22 cellular contexts compared by ENCODE assay signal in genomic region chr2:778680-779350, GRCh38.
DNase-seq lines count a peak whose midpoint lies in the region; ATAC-seq, FAIRE-seq and TF ChIP-seq lines count a peak whose summit lies in the region.
"Had no signal": no experiment of that assay in that cellular context is flagged by ENCODE, and none has a peak within 500 bp of the region (broad histone marks: within the 10 kb centered on the region; RNA-seq: fewer than 3 reads in every experiment).

No MANE protein-coding gene starts in this region.

- H3K9me3 Mint-ChIP-seq in glutamatergic neuron (ENCODE audit: unreplicated experiment) = peaks cover 3% of the 10 kb centered on the region
- peaks cover 7% of the 10 kb centered on the region for H3K9me3 Mint-ChIP-seq in nephron progenitor cell
- H3K9me3 Mint-ChIP-seq in type B pancreatic cell = no peaks in the 10 kb centered on the region
- H3K9me3 Mint-ChIP-seq: CD4-positive, alpha-beta memory T cell had no signal

- no peak for TF ChIP-seq POLR2A in K562 (conservative IDR thresholded peaks at IDR 0.05)

- peak overlapping the region; percentile 31 for H3K4me3 Mint-ChIP-seq in glutamatergic neuron (ENCODE audit: unreplicated experiment)
- no peak overlapping the region for H3K4me3 Mint-ChIP-seq in nephron progenitor cell
- peak overlapping the region; percentile 53 for H3K4me3 Mint-ChIP-seq in type B pancreatic cell
- H3K4me3 Mint-ChIP-seq: CD14-positive monocyte; CD4-positive, alpha-beta memory T cell; HFFc6 had no signal

- no peak overlapping the region for H3K4me2 ChIP-seq in K562 (ENCODE audit: insufficient read depth, low read length)
- H3K4me2 ChIP-seq: BLaER1, KMS-11 had no signal

- POLR2A ChIA-PET in K562 (lab: Yijun Ruan, JAX) = no interaction called here

- H3K27me3 ChIP-seq in K562 (ENCODE audit: control insufficient read depth in 2 of 2, insufficient read depth in 2 of 2, low read length in 2 of 2) (peaks cover 24 to 61% of the 10 kb centered on the region in 2 experiments), dorsolateral prefrontal cortex (peaks cover 0 to 7% (median 0%) of the 10 kb centered on the region in 45 donors)
- H3K27me3 ChIP-seq: BLaER1 had no signal

- H3K79me2 ChIP-seq in K562 (ENCODE audit: control insufficient read depth, insufficient read depth, low read length) = no peaks in the 10 kb centered on the region

- FAIRE-seq in K562 (lab: Jason Lieb, UNC) = no peak
- FAIRE-seq: A204.1, GM19239, H54 had no signal

- no TSS peak for BruUV-seq in K562 (replicated peaks; lab: Mats Ljungman, UMichigan)

- H3K27me3 Mint-ChIP-seq in glutamatergic neuron (ENCODE audit: unreplicated experiment) (peaks cover 3% of the 10 kb centered on the region), nephron progenitor cell (ENCODE audit: low read depth, poor library complexity) (peaks cover 9% of the 10 kb centered on the region), type B pancreatic cell (peaks cover 10% of the 10 kb centered on the region)

- H3K27ac ChIP-seq in K562 (ENCODE audit: extremely low read depth, low read depth, low read length) (no peak overlapping the region), dorsolateral prefrontal cortex (no peak overlapping the region)
- H3K27ac ChIP-seq: BLaER1, GM23248, KMS-11 had no signal

- in situ Hi-C loops in K562 (cut with MboI) = no loop called here

- H3K9me1 ChIP-seq in K562 (ENCODE audit: control insufficient read depth, insufficient read depth, low read length) = no peaks in the 10 kb centered on the region

- H3K4me1 ChIP-seq in K562 (replicated peaks in 1 of 2; ENCODE audit: control insufficient read depth in 2 of 2, insufficient read depth in 2 of 2, low read length in 2 of 2) = no peaks in the 10 kb centered on the region
- H3K4me1 ChIP-seq: BLaER1 had no signal

- TF ChIP-seq EP300 in K562 (IDR thresholded peaks at IDR 0.05; ENCODE audit: low read length) = no peak

- H3K4me3 ChIP-seq in K562 = no peak overlapping the region
- H3K4me3 ChIP-seq in dorsolateral prefrontal cortex = no peak overlapping the region
- H3K4me3 ChIP-seq: BLaER1, GM23248 had no signal

- TF ChIP-seq RAD21 in K562 (CRISPR knock-in tag; conservative IDR thresholded peaks at IDR 0.05 in 1 of 2, IDR thresholded peaks at IDR 0.05 in 1 of 2) = no peak

- DNase-seq in K562 (ENCODE audit: extremely low read depth in 1 of 4, low spot score in 3 of 4) (no peak), glutamatergic neuron (peak; percentile 62), nephron progenitor cell (no peak), type B pancreatic cell (ENCODE audit: extremely low spot score, unreplicated experiment) (no peak), dorsolateral prefrontal cortex (no peak)
- DNase-seq: AML-193; CD4-positive, alpha-beta memory T cell; DMS153; DMS79; GF-D8; GM23248; HCEC 1CT; HFFc6 had no signal

- intact Hi-C loops in K562 (cut with micrococcal nuclease) (no loop called here), dorsolateral prefrontal cortex (cut with DNase I) (no loop called here)

- H3K9me3 ChIP-seq in K562 (replicated peaks; ENCODE audit: control insufficient read depth, insufficient read depth, low read depth, low read length) = no peaks in the 10 kb centered on the region
- H3K9me3 ChIP-seq: BLaER1 had no signal

- no peaks in the 10 kb centered on the region; the same call in 1 of the 2 replicates for H4K20me1 ChIP-seq in K562 (replicated peaks; ENCODE audit: control insufficient read depth, insufficient read depth, low read length)
- H4K20me1 ChIP-seq: BLaER1 had no signal

- ATAC-seq in K562 = peak; percentile 21
- no peak for ATAC-seq in activated CD4-positive, CD25-positive, alpha-beta regulatory T cell treated with anti-CD3 and anti-CD28 coated beads, Interleukin-2, amount 50 U/mL, for 24 hours
- no peak for ATAC-seq in GM18907 (IDR thresholded peaks at IDR 0.05; ENCODE audit: unreplicated experiment)
- ATAC-seq in HG02852 (IDR thresholded peaks at IDR 0.05; ENCODE audit: unreplicated experiment) = no peak

- WGBS in K562 (ENCODE audit: insufficient coverage, low coverage, missing lambda C conversion rate) = 2% methylated on average over 20 of the region's 21 CpGs

- no peaks in the 10 kb centered on the region for H3K36me3 Mint-ChIP-seq in glutamatergic neuron (ENCODE audit: unreplicated experiment)
- H3K36me3 Mint-ChIP-seq in nephron progenitor cell (ENCODE audit: low read depth) = no peaks in the 10 kb centered on the region
- H3K36me3 Mint-ChIP-seq in type B pancreatic cell = no peaks in the 10 kb centered on the region
- H3K36me3 Mint-ChIP-seq: CD14-positive monocyte; CD4-positive, alpha-beta memory T cell had no signal

- TF ChIP-seq CTCF in K562 (IDR thresholded peaks at IDR 0.05 in 2 of 3, conservative IDR thresholded peaks at IDR 0.05 in 1 of 3; ENCODE audit: insufficient read depth in 2 of 3, low read depth in 1 of 3, low read length in 3 of 3) (no peak), glutamatergic neuron (IDR thresholded peaks at IDR 0.05; ENCODE audit: partially characterized antibody, unreplicated experiment) (no peak), nephron progenitor cell (IDR thresholded peaks at IDR 0.05) (no peak), type B pancreatic cell (conservative IDR thresholded peaks at IDR 0.05) (no peak), dorsolateral prefrontal cortex (IDR thresholded peaks at IDR 0.05 in 54 of 56, conservative IDR thresholded peaks at IDR 0.05 in 2 of 56; ENCODE audit: low read depth in 1 of 56, partially characterized antibody in 56 of 56) (no peak)

- CTCF ChIA-PET in K562 (lab: Yijun Ruan, JAX; ENCODE audit: low intra/inter-chr PET ratio) = no interaction called here

- H3K4me1 Mint-ChIP-seq in glutamatergic neuron (ENCODE audit: low read depth, unreplicated experiment) = peaks cover 22% of the 10 kb centered on the region
- H3K4me1 Mint-ChIP-seq in nephron progenitor cell = peaks cover 39% of the 10 kb centered on the region
- H3K4me1 Mint-ChIP-seq in type B pancreatic cell (ENCODE audit: unreplicated experiment) = peaks cover 24% of the 10 kb centered on the region
- H3K4me1 Mint-ChIP-seq: CD14-positive monocyte; CD4-positive, alpha-beta memory T cell had no signal

- H3K27ac Mint-ChIP-seq in glutamatergic neuron (ENCODE audit: unreplicated experiment) = peak overlapping the region; percentile 93
- peak overlapping the region; percentile 84 for H3K27ac Mint-ChIP-seq in nephron progenitor cell
- peak overlapping the region; percentile 44 for H3K27ac Mint-ChIP-seq in type B pancreatic cell
- H3K27ac Mint-ChIP-seq: CD14-positive monocyte; CD4-positive, alpha-beta memory T cell; HFFc6 had no signal

- no peak overlapping the region for H2AFZ ChIP-seq in K562 (ENCODE audit: low read depth, low read length)
- H2AFZ ChIP-seq: GM23248 had no signal

- no peaks in the 10 kb centered on the region for H3K36me3 ChIP-seq in K562 (ENCODE audit: control insufficient read depth, insufficient read depth, low read length)
- H3K36me3 ChIP-seq: BLaER1 had no signal

- H3K9ac ChIP-seq in K562 (ENCODE audit: insufficient read depth in 1 of 2, low read depth in 2 of 2, low read length in 2 of 2) = no peak overlapping the region
- H3K9ac ChIP-seq: BLaER1, GM23248, KMS-11 had no signal

TF ChIP-seq in K562, 482 proteins besides CTCF, POLR2A, EP300 and RAD21:
- TF ChIP-seq, protein P1, sequence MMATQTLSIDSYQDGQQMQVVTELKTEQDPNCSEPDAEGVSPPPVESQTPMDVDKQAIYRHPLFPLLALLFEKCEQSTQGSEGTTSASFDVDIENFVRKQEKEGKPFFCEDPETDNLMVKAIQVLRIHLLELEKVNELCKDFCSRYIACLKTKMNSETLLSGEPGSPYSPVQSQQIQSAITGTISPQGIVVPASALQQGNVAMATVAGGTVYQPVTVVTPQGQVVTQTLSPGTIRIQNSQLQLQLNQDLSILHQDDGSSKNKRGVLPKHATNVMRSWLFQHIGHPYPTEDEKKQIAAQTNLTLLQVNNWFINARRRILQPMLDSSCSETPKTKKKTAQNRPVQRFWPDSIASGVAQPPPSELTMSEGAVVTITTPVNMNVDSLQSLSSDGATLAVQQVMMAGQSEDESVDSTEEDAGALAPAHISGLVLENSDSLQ (IDR thresholded peaks at IDR 0.05) = peak; percentile 67; the same call in 1 of the 2 replicates
- TF ChIP-seq NCOR1 (IDR thresholded peaks at IDR 0.05) (no peak), TEAD2 (tag; IDR thresholded peaks at IDR 0.05) (0 out of 2 replicates have a peak, but pooled peaks have one; percentile 25), ZNF212 (CRISPR knock-in tag; IDR thresholded peaks at IDR 0.05) (no peak)
- TF ChIP-seq, protein P2, sequence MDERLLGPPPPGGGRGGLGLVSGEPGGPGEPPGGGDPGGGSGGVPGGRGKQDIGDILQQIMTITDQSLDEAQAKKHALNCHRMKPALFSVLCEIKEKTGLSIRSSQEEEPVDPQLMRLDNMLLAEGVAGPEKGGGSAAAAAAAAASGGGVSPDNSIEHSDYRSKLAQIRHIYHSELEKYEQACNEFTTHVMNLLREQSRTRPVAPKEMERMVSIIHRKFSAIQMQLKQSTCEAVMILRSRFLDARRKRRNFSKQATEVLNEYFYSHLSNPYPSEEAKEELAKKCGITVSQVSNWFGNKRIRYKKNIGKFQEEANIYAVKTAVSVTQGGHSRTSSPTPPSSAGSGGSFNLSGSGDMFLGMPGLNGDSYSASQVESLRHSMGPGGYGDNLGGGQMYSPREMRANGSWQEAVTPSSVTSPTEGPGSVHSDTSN (CRISPR knock-in tag; IDR thresholded peaks at IDR 0.05; ENCODE audit: low read depth) = no peak
- TF ChIP-seq, protein P2 (tag; conservative IDR thresholded peaks at IDR 0.05; ENCODE audit: low read depth) = 0 out of 2 replicates have a peak, but pooled peaks have one; percentile 17
